Comparison of ENCODE assay signal across 8 cellular contexts in genomic region chr11:102794382-102794781, GRCh38. TPM values are rescaled to one million over a fixed set of nuclear protein-coding genes. Genes with fewer than 3 reads are reported as not detected.
A peak's percentile ranks its signal among the peaks of the same experiment; 100 is the strongest.
DNase-seq lines count a peak whose midpoint lies in the region; ATAC-seq and TF ChIP-seq lines count a peak whose summit lies in the region.

No MANE protein-coding gene starts in this region.

- ATAC-seq in GM21825 (IDR thresholded peaks at IDR 0.05; ENCODE audit: unreplicated experiment) (peak; percentile 97), left ventricle myocardium superior (no peak)
- ATAC-seq in stimulated activated naive CD8-positive, alpha-beta T cell treated with anti-CD3 and anti-CD28 coated beads, Interleukin-15, Interleukin-2, amounts not matched to agents 100 U/mL and 50 U/mL, for 24 hours = peak; percentile 82

- peak; percentile 16 for DNase-seq in stimulated activated CD4-positive, alpha-beta T cell treated with anti-CD3 and anti-CD28 coated beads, Interleukin-1b, Interleukin-23, amount 100 ng/mL, for 48 hours
- DNase-seq in stimulated activated CD4-positive, alpha-beta T cell treated with anti-CD3 and anti-CD28 coated beads, Interleukin-12 subunit alpha, Interleukin-12 subunit beta, amount 100 ng/mL, for 4 hours = no peak
- DNase-seq in cerebellar cortex (ENCODE audit: low spot score) (peak; percentile 40), left ventricle myocardium superior (no peak)
- peak; percentile 19 for DNase-seq in stimulated activated naive CD8-positive, alpha-beta T cell treated with anti-CD3 and anti-CD28 coated beads, Interleukin-15, Interleukin-2, amounts not matched to agents 100 U/mL and 50 U/mL, for 24 hours
- DNase-seq in activated CD8-positive, alpha-beta memory T cell treated with anti-CD3 and anti-CD28 coated beads, Interleukin-2, amount 50 U/mL, for 4 hours = no peak

- intact Hi-C loops in left ventricle myocardium superior (cut with micrococcal nuclease) = no loop called here

- TF ChIP-seq CTCF in LNCAP (IDR thresholded peaks at IDR 0.05) = peak; percentile 39

RNA-seq across cellular contexts. Expression of gene MMP1, which starts 3.6 kb away (rescaled TPM):
- not detected for total RNA-seq in left ventricle myocardium superior

RNA-seq across cellular contexts. Expression of gene MMP10, which starts 14.0 kb away (rescaled TPM):
- not detected for total RNA-seq in left ventricle myocardium superior

RNA-seq across cellular contexts. Expression of gene MMP3, which starts 49.0 kb away (rescaled TPM):
- total RNA-seq in left ventricle myocardium superior = not detected

Comparison
In these comparisons a context has a peak if more than half of its experiments do, and no peak if none do; other contexts are left out.
1. DNase-seq: peak in stimulated activated CD4-positive, alpha-beta T cell treated with anti-CD3 and anti-CD28 coated beads, Interleukin-1b, Interleukin-23, amount 100 ng/mL, for 48 hours (single experiment), cerebellar cortex (single experiment) and stimulated activated naive CD8-positive, alpha-beta T cell treated with anti-CD3 and anti-CD28 coated beads, Interleukin-15, Interleukin-2, amounts not matched to agents 100 U/mL and 50 U/mL, for 24 hours (single experiment); none in stimulated activated CD4-positive, alpha-beta T cell treated with anti-CD3 and anti-CD28 coated beads, Interleukin-12 subunit alpha, Interleukin-12 subunit beta, amount 100 ng/mL, for 4 hours (single experiment), left ventricle myocardium superior (single experiment) and activated CD8-positive, alpha-beta memory T cell treated with anti-CD3 and anti-CD28 coated beads, Interleukin-2, amount 50 U/mL, for 4 hours (single experiment).